Comparison of ENCODE assay signal across 8 cellular contexts in genomic region chr12:31204995-31205582, GRCh38.
DNase-seq lines count a peak whose midpoint lies in the region; ATAC-seq, FAIRE-seq and TF ChIP-seq lines count a peak whose summit lies in the region.

No MANE protein-coding gene starts in this region.

- no peak for FAIRE-seq in D721Med (lab: Jason Lieb, UNC)

- H3K4me1 Mint-ChIP-seq in Calu3 (ENCODE audit: low read depth, unreplicated experiment): peaks cover 64% of the 10 kb centered on the region

- ATAC-seq in GM19455 (IDR thresholded peaks at IDR 0.05; ENCODE audit: unreplicated experiment): peak; percentile 94
- peak; percentile 98 for ATAC-seq in HG03354 (IDR thresholded peaks at IDR 0.05; ENCODE audit: poor library complexity, severe bottlenecking, unreplicated experiment)
- no peak for ATAC-seq in HG02970 (IDR thresholded peaks at IDR 0.05; ENCODE audit: low FRiP score, unreplicated experiment)

- H3K27ac Mint-ChIP-seq in Calu3 (ENCODE audit: unreplicated experiment): peak overlapping the region; percentile 80

- peaks cover 26% of the 10 kb centered on the region for H3K36me3 Mint-ChIP-seq in Calu3 (ENCODE audit: insufficient read depth, unreplicated experiment)

- no peak overlapping the region for H3K4me3 Mint-ChIP-seq in Calu3 (ENCODE audit: low read depth, unreplicated experiment)

- CTCF ChIA-PET in Calu3 (lab: Charles Lee): no interaction called here

- DNase-seq in Calu3: peak; percentile 41
- peak; percentile 26 for DNase-seq in epithelial cell of proximal tubule (ENCODE audit: low read depth)
- DNase-seq in NK-92 treated with Interleukin-12 subunit alpha and Interleukin-12 subunit beta, amount 100 ng/mL, for 24 hours (lab: John Stamatoyannopoulos, UW): no peak
- no peak for DNase-seq in mucosa of gallbladder (ENCODE audit: low spot score)
- no peak for DNase-seq in D721Med (ENCODE audit: insufficient read length, low spot score)

- no peak for TF ChIP-seq CTCF in Calu3 (IDR thresholded peaks at IDR 0.05; ENCODE audit: unreplicated experiment)
- TF ChIP-seq CTCF in epithelial cell of proximal tubule (conservative IDR thresholded peaks at IDR 0.05; ENCODE audit: low read depth, low read length): no peak
- TF ChIP-seq CTCF in D721Med (IDR thresholded peaks at IDR 0.05; ENCODE audit: insufficient read depth, missing control alignments): no peak

- no peaks in the 10 kb centered on the region for H3K27me3 Mint-ChIP-seq in Calu3 (ENCODE audit: unreplicated experiment)

- H3K9me3 Mint-ChIP-seq in Calu3 (ENCODE audit: low read depth, unreplicated experiment): peaks cover 2% of the 10 kb centered on the region

- BruUV-seq in Calu3 (replicated peaks; lab: Mats Ljungman, UMichigan): no TSS peak

- intact Hi-C loops in Calu3 (cut with micrococcal nuclease; ENCODE audit: unreplicated experiment): loop anchor here (5.0 kb wide), 1 partner anchor 448 kb away; no protein-coding TSS in a partner anchor

- H3K4me3 ChIP-seq in epithelial cell of proximal tubule (ENCODE audit: low read depth, low read length): no peak overlapping the region

Comparison
In these comparisons a context has a peak if more than half of its experiments do, and no peak if none do; other contexts are left out.
1. DNase-seq: peak in Calu3 (single experiment) and epithelial cell of proximal tubule (single experiment); none in NK-92 treated with Interleukin-12 subunit alpha and Interleukin-12 subunit beta, amount 100 ng/mL, for 24 hours (single experiment), mucosa of gallbladder (single experiment) and D721Med (single experiment).